ENCODE assay signal across 8 cellular contexts in genomic region chr10:93072225-93072712, GRCh38. TPM values are rescaled to one million over a fixed set of nuclear protein-coding genes. Genes with fewer than 3 reads are reported as not detected.
DNase-seq lines count a peak whose midpoint lies in the region; ATAC-seq and TF ChIP-seq lines count a peak whose summit lies in the region.

No MANE protein-coding gene starts in this region.

- peak overlapping the region; percentile 90 to 95 for H3K4me3 Mint-ChIP-seq in H9

- DNase-seq in H9 (peak; percentile 57), UCSD-AML1 (lab: John Stamatoyannopoulos, UW; ENCODE audit: unreplicated experiment) (peak; percentile 51), right cardiac atrium (no peak), gastrocnemius medialis (no peak), SKM-1 (lab: John Stamatoyannopoulos, UW; ENCODE audit: unreplicated experiment) (no peak), GM03348 (ENCODE audit: low spot score) (no peak), cerebellar nuclear complex (lab: John Stamatoyannopoulos, UW) (no peak), AG20443 (ENCODE audit: low spot score) (no peak)

- ATAC-seq in right cardiac atrium (no peak), gastrocnemius medialis (no peak)

- no peak overlapping the region for H3K14ac ChIP-seq in H9 (ENCODE audit: insufficient read depth, low read length)

- H3K9me3 ChIP-seq in H9 (ENCODE audit: control insufficient read depth, low read depth, low read length) (no peaks in the 10 kb centered on the region), right cardiac atrium (ENCODE audit: control insufficient read depth, low read length) (no peaks in the 10 kb centered on the region), gastrocnemius medialis (no peaks in the 10 kb centered on the region)

- H3K79me2 ChIP-seq in H9 (ENCODE audit: insufficient read depth, low read length): no peaks in the 10 kb centered on the region

- H3K4me3 ChIP-seq in right cardiac atrium (ENCODE audit: low read length) (peak overlapping the region; percentile 55), gastrocnemius medialis (peak overlapping the region; percentile 6 to 66 (median 36))

- no peaks in the 10 kb centered on the region for H3K79me1 ChIP-seq in H9 (ENCODE audit: insufficient read depth, low read depth, low read length, poor library complexity, severe bottlenecking)

- peak overlapping the region; percentile 60 for H3K4me2 ChIP-seq in H9 (ENCODE audit: insufficient read depth, insufficient read length, low read length)

- no peak overlapping the region for H3K27ac Mint-ChIP-seq in H9

- no peak overlapping the region for H4K8ac ChIP-seq in H9 (replicated peaks; ENCODE audit: insufficient read length, low read depth, low read length)

- intact Hi-C loops in right cardiac atrium (cut with DNase I) (no loop called here), gastrocnemius medialis (cut with DNase I; ENCODE audit: low total_unique reads) (loop anchor here (10.0 kb wide), 1 partner anchor 283 kb away; no protein-coding TSS in a partner anchor)

- peaks cover 2 to 6% of the 10 kb centered on the region in 2 experiments; a peak in 3 of 5 replicates for H3K9me3 Mint-ChIP-seq in H9

- peaks cover 30% of the 10 kb centered on the region for H3K23me2 ChIP-seq in H9 (ENCODE audit: insufficient read length, low read depth, low read length, poor library complexity, severe bottlenecking)

- H4K5ac ChIP-seq in H9 (ENCODE audit: insufficient read length, low read depth, low read length): no peak overlapping the region

- no peak overlapping the region for H3T11ph ChIP-seq in H9 (ENCODE audit: low read length)

- no peak overlapping the region for H2BK20ac ChIP-seq in H9 (ENCODE audit: low read depth, low read length, poor library complexity, severe bottlenecking)

- H2BK15ac ChIP-seq in H9 (ENCODE audit: low read depth, low read length): no peak overlapping the region

- no peak overlapping the region for H3K9ac ChIP-seq in H9 (ENCODE audit: extremely low read depth, insufficient read length, low read length)

- H3K36me3 ChIP-seq in gastrocnemius medialis: no peaks in the 10 kb centered on the region

- no peak overlapping the region for H2AFZ ChIP-seq in H9 (ENCODE audit: low read length)

- peaks cover 0 to 33% (median 31%) of the 10 kb centered on the region in 3 experiments; a peak in 6 of 7 replicates for H3K36me3 Mint-ChIP-seq in H9 (ENCODE audit: insufficient read depth in 1 of 3, low read depth in 3 of 3)

- no peak for TF ChIP-seq POLR2A in gastrocnemius medialis (IDR thresholded peaks at IDR 0.05)

- no CpG with 5 or more reads among the region's 27 CpGs for WGBS in H9 (ENCODE audit: extremely low coverage, insufficient read length, low lambda C conversion rate)
- WGBS in right cardiac atrium: 1% methylated on average over 27 of the region's 27 CpGs

- H3K18ac ChIP-seq in H9 (ENCODE audit: insufficient read length, low read depth, low read length): no peak overlapping the region

- H3K27ac ChIP-seq in H9 (ENCODE audit: insufficient read length, low read depth, low read length): no peak overlapping the region
- no peak overlapping the region for H3K27ac ChIP-seq in right cardiac atrium (ENCODE audit: low read length)
- H3K27ac ChIP-seq in gastrocnemius medialis: no peak overlapping the region

- H3K27me3 Mint-ChIP-seq in H9 (ENCODE audit: low read depth): peaks cover 96% of the 10 kb centered on the region

- H3K27me3 ChIP-seq in H9 (ENCODE audit: insufficient read depth, low read length) (peaks cover 91% of the 10 kb centered on the region), right cardiac atrium (ENCODE audit: control insufficient read depth, insufficient read depth) (no peaks in the 10 kb centered on the region), gastrocnemius medialis (peaks cover 67 to 77% (median 75%) of the 10 kb centered on the region in 3 donors)

- H3K4ac ChIP-seq in H9 (ENCODE audit: low read depth, low read length): no peak overlapping the region

- no peak overlapping the region for H3K56ac ChIP-seq in H9 (ENCODE audit: insufficient read length, low read depth, low read length)

- H3K4me1 ChIP-seq in H9 (ENCODE audit: insufficient read depth, low read length) (no peaks in the 10 kb centered on the region), right cardiac atrium (ENCODE audit: control insufficient read depth, insufficient read depth, low read length) (peaks cover 5% of the 10 kb centered on the region), gastrocnemius medialis (peaks cover 12 to 34% of the 10 kb centered on the region in 2 donors)

- no peak overlapping the region for H3K23ac ChIP-seq in H9 (ENCODE audit: insufficient read length, low read depth, low read length)

- H2BK120ac ChIP-seq in H9 (ENCODE audit: low read depth, low read length, poor library complexity, severe bottlenecking): no peak overlapping the region

- H3K4me1 Mint-ChIP-seq in H9: peaks cover 50 to 54% of the 10 kb centered on the region in 2 experiments

- H4K91ac ChIP-seq in H9 (ENCODE audit: insufficient read length, low read depth, low read length): no peak overlapping the region

- no peaks in the 10 kb centered on the region for H4K20me1 ChIP-seq in H9 (ENCODE audit: control insufficient read depth, insufficient read depth, insufficient read length)

- in situ Hi-C loops in gastrocnemius medialis (cut with MboI; ENCODE audit: low sequenced_read_pairs in 4 of 4): no loop called here

- no peak for TF ChIP-seq CTCF in H9 (conservative IDR thresholded peaks at IDR 0.05)
- no peak for TF ChIP-seq CTCF in gastrocnemius medialis (IDR thresholded peaks at IDR 0.05 in 4 of 5, conservative IDR thresholded peaks at IDR 0.05 in 1 of 5)

- H2BK12ac ChIP-seq in H9 (ENCODE audit: insufficient read length, low read depth, low read length): no peak overlapping the region

- no peak overlapping the region for H2BK5ac ChIP-seq in H9 (ENCODE audit: insufficient read length, low read length)

- H2AK5ac ChIP-seq in H9 (ENCODE audit: insufficient read length, low read length): no peak overlapping the region

RNA-seq across cellular contexts. Expression of gene CYP26A1, which starts 1.4 kb away (rescaled TPM):
- total RNA-seq in H9 (2021) (70.4 and 72.1 TPM in 2 replicates), right cardiac atrium (not detected), gastrocnemius medialis (not detected)
- not detected for polyA plus RNA-seq in right cardiac atrium

RNA-seq across cellular contexts. Expression of gene CYP26C1, which starts 11.7 kb away (rescaled TPM):
- total RNA-seq in H9 (2021) (0.42 and 0.79 TPM in 2 replicates), right cardiac atrium (under 1 TPM in 1 of 4 donors, not detected in 3; 0.09 TPM), gastrocnemius medialis (not detected)
- polyA plus RNA-seq in right cardiac atrium: 0.02 TPM

Comparison
In these comparisons a context has a peak if more than half of its experiments do, and no peak if none do; other contexts are left out.
1. DNase-seq: peak in H9 (single experiment) and UCSD-AML1 (single experiment); none in right cardiac atrium (0 of 3), gastrocnemius medialis (0 of 2), SKM-1 (single experiment), GM03348 (single experiment), cerebellar nuclear complex (0 of 2) and AG20443 (single experiment).
2. RNA of gene CYP26A1, which starts 1.4 kb away (total RNA-seq): 70.4 to 72.1 TPM in H9; not detected in right cardiac atrium and not detected in gastrocnemius medialis; every median in the first group is over 10 times any median in the second.